In the genomic region with DNA sequence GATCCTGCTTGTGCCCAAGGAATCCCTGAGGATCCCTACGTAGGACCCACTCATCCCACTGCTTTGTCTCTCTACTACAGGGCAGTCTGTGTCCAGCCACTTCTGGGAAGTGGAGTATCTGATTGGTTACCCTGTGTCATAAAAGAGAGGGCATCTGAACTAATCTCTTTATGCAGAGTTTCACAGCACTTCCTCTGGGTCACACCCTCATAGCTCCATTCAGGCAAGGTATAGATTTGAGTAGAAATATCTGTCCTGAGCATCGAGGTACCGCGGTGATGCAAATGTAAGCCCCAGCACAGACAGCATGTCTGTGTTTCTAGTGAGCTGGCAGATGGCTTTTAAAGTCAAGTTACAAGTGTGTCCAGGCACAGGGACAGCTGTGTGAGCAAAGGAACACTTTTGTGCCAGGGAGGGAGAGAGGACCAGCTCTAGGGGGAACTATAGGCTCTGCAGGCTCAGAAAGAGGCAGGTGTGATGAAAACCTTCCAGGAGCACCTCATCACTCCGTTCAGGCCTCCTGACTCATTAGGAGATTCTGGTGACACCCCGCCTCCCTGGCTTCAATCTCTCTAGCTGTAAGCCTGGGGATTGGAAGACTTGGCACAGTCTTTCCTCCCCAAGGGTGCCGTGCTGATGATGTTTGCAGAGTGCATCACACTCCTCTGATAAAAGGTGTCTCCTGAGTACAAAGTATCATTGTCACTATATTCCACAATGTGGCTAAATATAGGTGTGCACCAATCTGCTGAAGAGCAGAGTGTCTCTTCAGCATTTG, we compare ENCODE assay signal across 13 cellular contexts.
DNase-seq lines count a peak whose midpoint lies in the region; ATAC-seq and TF ChIP-seq lines count a peak whose summit lies in the region.
"Had no signal": no experiment of that assay in that cellular context is flagged by ENCODE, and none has a peak within 500 bp of the region (broad histone marks: within the 10 kb centered on the region; RNA-seq: fewer than 3 reads in every experiment).

No MANE protein-coding gene starts in this region.

- no peaks in the 10 kb centered on the region for H3K4me1 ChIP-seq in colonic mucosa
- H3K4me1 ChIP-seq: breast epithelium, SJSA1 had no signal

- no peak overlapping the region for H3K27ac ChIP-seq in colonic mucosa
- H3K27ac ChIP-seq: breast epithelium, SJSA1 had no signal

- TF ChIP-seq CTCF in natural killer cell (IDR thresholded peaks at IDR 0.05) (no peak), colonic mucosa (IDR thresholded peaks at IDR 0.05) (no peak)

- H3K9me3 Mint-ChIP-seq in activated T-helper 1 cell treated with anti-CD3 and anti-CD28 coated beads, Interleukin-12 subunit alpha, Interleukin-12 subunit beta, Interleukin-2, Interleukin-4 antibody, amounts not matched to agents 30 ng/mL and 10 ng/mL and 1 ng/mL, durations not matched to agents 14 hours and 24 hours and 36 hours: no peaks in the 10 kb centered on the region
- no peaks in the 10 kb centered on the region for H3K9me3 Mint-ChIP-seq in natural killer cell
- H3K9me3 Mint-ChIP-seq: neural crest cell; stimulated activated naive CD8-positive, alpha-beta T cell treated with anti-CD3 and anti-CD28 coated beads, Interleukin-15, Interleukin-2, amounts not matched to agents 100 ng/mL and 50 ng/mL, for 24 hours had no signal

- H3K9me3 ChIP-seq in colonic mucosa: no peaks in the 10 kb centered on the region
- H3K9me3 ChIP-seq: breast epithelium, SJSA1 had no signal

- H3K4me3 ChIP-seq in colonic mucosa: no peak overlapping the region
- H3K4me3 ChIP-seq: breast epithelium, SJSA1 had no signal

- no peaks in the 10 kb centered on the region for H3K27me3 ChIP-seq in colonic mucosa
- H3K27me3 ChIP-seq: breast epithelium, SJSA1 had no signal

- peak overlapping the region; percentile 95 for H3K27ac Mint-ChIP-seq in activated T-helper 1 cell treated with anti-CD3 and anti-CD28 coated beads, Interleukin-12 subunit alpha, Interleukin-12 subunit beta, Interleukin-2, Interleukin-4 antibody, amounts not matched to agents 30 ng/mL and 10 ng/mL and 1 ng/mL, durations not matched to agents 14 hours and 24 hours and 36 hours
- no peak overlapping the region for H3K27ac Mint-ChIP-seq in natural killer cell
- H3K27ac Mint-ChIP-seq: stimulated activated naive CD8-positive, alpha-beta T cell treated with anti-CD3 and anti-CD28 coated beads, Interleukin-15, Interleukin-2, amounts not matched to agents 100 ng/mL and 50 ng/mL, for 24 hours had no signal

- DNase-seq in activated CD4-positive, alpha-beta T cell treated with anti-CD3 and anti-CD28 coated beads for 48 hours: peak; percentile 59
- DNase-seq in activated CD4-positive, alpha-beta T cell treated with anti-CD3 and anti-CD28 coated beads for 4 hours: no peak
- DNase-seq in activated T-helper 1 cell treated with anti-CD3 and anti-CD28 coated beads, Interleukin-12 subunit alpha, Interleukin-12 subunit beta, Interleukin-2, Interleukin-4 antibody, amounts not matched to agents 30 ng/mL and 10 ng/mL and 1 ng/mL, durations not matched to agents 14 hours and 24 hours and 36 hours (ENCODE audit: low spot score): peak; percentile 22
- DNase-seq in natural killer cell (no peak), colonic mucosa (no peak)
- DNase-seq: NCI-H2227 treated with DMSO at 0.1 percent for 48 hours had no signal

- no peaks in the 10 kb centered on the region for H3K36me3 Mint-ChIP-seq in activated T-helper 1 cell treated with anti-CD3 and anti-CD28 coated beads, Interleukin-12 subunit alpha, Interleukin-12 subunit beta, Interleukin-2, Interleukin-4 antibody, amounts not matched to agents 30 ng/mL and 10 ng/mL and 1 ng/mL, durations not matched to agents 14 hours and 24 hours and 36 hours (ENCODE audit: low read depth)
- H3K36me3 Mint-ChIP-seq in natural killer cell: no peaks in the 10 kb centered on the region

- H3K4me3 Mint-ChIP-seq in activated T-helper 1 cell treated with anti-CD3 and anti-CD28 coated beads, Interleukin-12 subunit alpha, Interleukin-12 subunit beta, Interleukin-2, Interleukin-4 antibody, amounts not matched to agents 30 ng/mL and 10 ng/mL and 1 ng/mL, durations not matched to agents 14 hours and 24 hours and 36 hours: peak overlapping the region; percentile 30
- peak overlapping the region; percentile 59 for H3K4me3 Mint-ChIP-seq in natural killer cell
- H3K4me3 Mint-ChIP-seq: neural crest cell had no signal

- no peak overlapping the region for H3K9ac ChIP-seq in colonic mucosa (ENCODE audit: low read depth in 2 of 2, low read length in 2 of 2)

- H3K4me1 Mint-ChIP-seq in activated T-helper 1 cell treated with anti-CD3 and anti-CD28 coated beads, Interleukin-12 subunit alpha, Interleukin-12 subunit beta, Interleukin-2, Interleukin-4 antibody, amounts not matched to agents 30 ng/mL and 10 ng/mL and 1 ng/mL, durations not matched to agents 14 hours and 24 hours and 36 hours (ENCODE audit: low read depth): peaks cover 67% of the 10 kb centered on the region
- H3K4me1 Mint-ChIP-seq in natural killer cell: peaks cover 24 to 27% of the 10 kb centered on the region in 2 donors

- intact Hi-C loops in activated T-helper 1 cell treated with anti-CD3 and anti-CD28 coated beads, Interleukin-12 subunit alpha, Interleukin-12 subunit beta, Interleukin-2, Interleukin-4 antibody, amounts not matched to agents 30 ng/mL and 10 ng/mL and 1 ng/mL, durations not matched to agents 14 hours and 24 hours and 36 hours (cut with micrococcal nuclease): loop anchor here (1.0 to 10.0 kb wide), 18 partner anchors 11 to 1113 kb away; a partner anchor contains a TSS
- intact Hi-C loops in natural killer cell (cut with micrococcal nuclease) (no loop called here), colonic mucosa (cut with DNase I) (no loop called here)

- ATAC-seq in GM21723 (IDR thresholded peaks at IDR 0.05; ENCODE audit: unreplicated experiment): peak; percentile 9
- no peak for ATAC-seq in natural killer cell
- no peak for ATAC-seq in HG03097 (IDR thresholded peaks at IDR 0.05; ENCODE audit: low FRiP score, unreplicated experiment)
- ATAC-seq in GM21367 (IDR thresholded peaks at IDR 0.05; ENCODE audit: unreplicated experiment): no peak

- peaks cover 3% of the 10 kb centered on the region for H3K27me3 Mint-ChIP-seq in activated T-helper 1 cell treated with anti-CD3 and anti-CD28 coated beads, Interleukin-12 subunit alpha, Interleukin-12 subunit beta, Interleukin-2, Interleukin-4 antibody, amounts not matched to agents 30 ng/mL and 10 ng/mL and 1 ng/mL, durations not matched to agents 14 hours and 24 hours and 36 hours (ENCODE audit: insufficient read depth)
- H3K27me3 Mint-ChIP-seq in natural killer cell (ENCODE audit: low read depth in 2 of 2): peaks cover 9 to 17% of the 10 kb centered on the region in 2 donors
- H3K27me3 Mint-ChIP-seq: stimulated activated naive CD8-positive, alpha-beta T cell treated with anti-CD3 and anti-CD28 coated beads, Interleukin-15, Interleukin-2, amounts not matched to agents 100 ng/mL and 50 ng/mL, for 24 hours had no signal

- H3K36me3 ChIP-seq in colonic mucosa: no peaks in the 10 kb centered on the region
- H3K36me3 ChIP-seq: breast epithelium, SJSA1 had no signal

Comparison
In these comparisons a context has a peak if more than half of its experiments do, and no peak if none do; other contexts are left out.
1. DNase-seq: peak in activated CD4-positive, alpha-beta T cell treated with anti-CD3 and anti-CD28 coated beads for 48 hours (single experiment) and activated T-helper 1 cell treated with anti-CD3 and anti-CD28 coated beads, Interleukin-12 subunit alpha, Interleukin-12 subunit beta, Interleukin-2, Interleukin-4 antibody, amounts not matched to agents 30 ng/mL and 10 ng/mL and 1 ng/mL, durations not matched to agents 14 hours and 24 hours and 36 hours (single experiment); none in activated CD4-positive, alpha-beta T cell treated with anti-CD3 and anti-CD28 coated beads for 4 hours (0 of 2), natural killer cell (single experiment) and colonic mucosa (single experiment).